In the genomic region with DNA sequence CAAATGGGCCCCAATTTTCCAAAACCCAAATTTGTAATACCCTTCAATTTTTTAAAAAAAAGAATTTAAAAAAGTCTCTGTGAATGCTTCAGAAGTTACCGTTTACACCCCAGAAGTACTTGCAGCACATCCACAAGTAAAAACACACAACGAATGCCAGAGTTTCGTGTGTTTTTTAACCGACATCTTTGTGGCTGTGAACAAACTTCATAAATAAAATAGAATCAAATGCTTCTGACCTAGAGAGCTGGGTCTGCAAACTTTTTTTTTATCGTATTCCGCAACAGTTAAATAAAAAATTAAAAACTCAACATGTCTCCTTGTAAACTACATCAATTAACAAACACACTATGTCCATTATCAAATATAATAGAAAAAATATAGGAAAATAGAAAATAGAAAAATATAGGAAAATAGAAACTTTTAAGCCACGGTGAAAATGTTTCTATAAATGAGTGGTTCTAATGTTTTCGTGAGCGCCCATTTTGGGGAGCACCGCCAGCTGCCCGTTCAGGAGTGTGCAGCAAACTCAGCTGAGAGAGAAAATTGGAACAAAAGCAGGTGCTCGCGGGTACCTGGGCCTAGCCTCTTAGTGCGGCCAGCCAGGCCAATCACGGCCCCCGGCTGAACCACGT, we compare ENCODE assay signal across 9 cellular contexts. TPM values are rescaled to one million over a fixed set of nuclear protein-coding genes. Genes with fewer than 3 reads are reported as not detected.
A peak's percentile ranks its signal among the peaks of the same experiment; 100 is the strongest.
DNase-seq lines count a peak whose midpoint lies in the region; ATAC-seq, FAIRE-seq and TF ChIP-seq lines count a peak whose summit lies in the region.
"Had no signal": no experiment of that assay in that cellular context is flagged by ENCODE, and none has a peak within 500 bp of the region (broad histone marks: within the 10 kb centered on the region; RNA-seq: fewer than 3 reads in every experiment).

No MANE protein-coding gene starts in this region.

- intact Hi-C loops in Caco-2 (cut with micrococcal nuclease; ENCODE audit: unreplicated experiment) (loop anchor here (2.0 kb wide), 1 partner anchor 51 kb away; no protein-coding TSS in a partner anchor), GM12878 (cut with micrococcal nuclease; ENCODE audit: unreplicated experiment) (no loop called here)

- H3K36me3 Mint-ChIP-seq in Caco-2 (ENCODE audit: insufficient read depth, unreplicated experiment): peaks cover 7% of the 10 kb centered on the region
- H3K36me3 Mint-ChIP-seq in neural progenitor cell: no peaks in the 10 kb centered on the region

- TF ChIP-seq CTCF in Caco-2 (IDR thresholded peaks at IDR 0.05; ENCODE audit: insufficient read depth in 1 of 2, low read depth in 1 of 2, low read length in 1 of 2, severe bottlenecking in 1 of 2, unreplicated experiment in 1 of 2): no peak
- no peak for TF ChIP-seq CTCF in GM12878 (IDR thresholded peaks at IDR 0.05 in 2 of 3, conservative IDR thresholded peaks at IDR 0.05 in 1 of 3; ENCODE audit: control insufficient read depth in 2 of 3, extremely low read depth in 1 of 3, insufficient read depth in 1 of 3, low read depth in 3 of 3, low read length in 3 of 3)
- TF ChIP-seq CTCF in neural progenitor cell (IDR thresholded peaks at IDR 0.05): no peak

- no TSS peak for BruUV-seq in Caco-2 (replicated peaks; lab: Mats Ljungman, UMichigan)
- BruUV-seq in GM12878 (replicated peaks; lab: Mats Ljungman, UMichigan): no TSS peak

- H3K4me3 ChIP-seq in Caco-2 (ENCODE audit: low read depth, low read length) (peak overlapping the region; percentile 83), GM12878 (no peak overlapping the region), neural progenitor cell (peak overlapping the region; percentile 37)

- no peak for TF ChIP-seq EP300 in GM12878 (IDR thresholded peaks at IDR 0.05; ENCODE audit: borderline replicate concordance in 1 of 2, control insufficient read depth in 1 of 2, low read depth in 2 of 2, low read length in 2 of 2)

- H4K20me1 ChIP-seq in GM12878 (ENCODE audit: control insufficient read depth, insufficient read depth) (no peaks in the 10 kb centered on the region), neural progenitor cell (ENCODE audit: low read depth) (peaks cover 92% of the 10 kb centered on the region)

- H2AFZ ChIP-seq in GM12878 (ENCODE audit: control insufficient read depth, low read depth, low read length): no peak overlapping the region
- H2AFZ ChIP-seq in neural progenitor cell (replicated peaks): no peak overlapping the region

- H3K79me2 ChIP-seq in GM12878 (ENCODE audit: control insufficient read depth, insufficient read depth, low read length) (no peaks in the 10 kb centered on the region), neural progenitor cell (ENCODE audit: low read depth) (no peaks in the 10 kb centered on the region)

- H3K27ac Mint-ChIP-seq in Caco-2 (ENCODE audit: unreplicated experiment): no peak overlapping the region
- no peak overlapping the region for H3K27ac Mint-ChIP-seq in neural progenitor cell

- RAD21 ChIA-PET in GM12878 (lab: Charles Lee; ENCODE audit: unreplicated experiment): interaction anchor here (3.2 kb wide), 1 partner anchor 34 kb away, joined by 12 read pairs; no protein-coding TSS in a partner anchor

- H3K27me3 Mint-ChIP-seq in Caco-2 (ENCODE audit: insufficient read depth, unreplicated experiment): no peaks in the 10 kb centered on the region
- H3K27me3 Mint-ChIP-seq in neural progenitor cell (ENCODE audit: insufficient read depth, low read depth): peaks cover 89% of the 10 kb centered on the region

- H3K4me1 ChIP-seq in Caco-2 (peaks cover 25% of the 10 kb centered on the region), GM12878 (ENCODE audit: control insufficient read depth, insufficient read depth, low read length) (no peaks in the 10 kb centered on the region), neural progenitor cell (peaks cover 23% of the 10 kb centered on the region)

- no peak for FAIRE-seq in GM12878 (lab: Jason Lieb, UNC)

- CTCF ChIA-PET in Caco-2 (lab: Charles Lee) (interaction anchor here (0.7 to 2.7 kb wide), 5 partner anchors 34 to 93 kb away, joined by 3 to 26 read pairs (median 8); no protein-coding TSS in a partner anchor), GM12878 (lab: Yijun Ruan, JAX) (interaction anchor here (1.3 to 1.9 kb wide), 3 partner anchors 8 to 50 kb away, joined by 3 to 5 read pairs (median 5); no protein-coding TSS in a partner anchor)

- no peak overlapping the region for H3K4me2 ChIP-seq in GM12878 (ENCODE audit: control insufficient read depth, insufficient read depth)
- peak overlapping the region; percentile 70 for H3K4me2 ChIP-seq in neural progenitor cell

- H3K36me3 ChIP-seq in Caco-2 (ENCODE audit: control insufficient read depth, insufficient read depth, low read length) (no peaks in the 10 kb centered on the region), GM12878 (ENCODE audit: control insufficient read depth in 2 of 2, insufficient read depth in 2 of 2, low read length in 1 of 2) (no peaks in the 10 kb centered on the region), neural progenitor cell (no peaks in the 10 kb centered on the region)

- no peak for TF ChIP-seq RAD21 in GM12878 (IDR thresholded peaks at IDR 0.05; ENCODE audit: insufficient read depth, low read depth, low read length)

- ATAC-seq in HG03521 (IDR thresholded peaks at IDR 0.05; ENCODE audit: unreplicated experiment) (peak; percentile 71), GM12878 (peak; percentile 44), HG03139 (IDR thresholded peaks at IDR 0.05; ENCODE audit: unreplicated experiment) (no peak), HG03457 (IDR thresholded peaks at IDR 0.05; ENCODE audit: unreplicated experiment) (no peak)

- H3F3A ChIP-seq in neural progenitor cell (ENCODE audit: low read depth): peaks cover 30% of the 10 kb centered on the region

- POLR2A ChIA-PET in Caco-2 (lab: Charles Lee): interaction anchor here (0.6 to 0.7 kb wide), 2 partner anchors 35 to 49 kb away, joined by 3 to 4 read pairs; no protein-coding TSS in a partner anchor
- POLR2A ChIA-PET in GM12878 (lab: Charles Lee): no interaction called here

- H3K4me1 Mint-ChIP-seq in Caco-2 (ENCODE audit: low read depth, unreplicated experiment) (peaks cover 8% of the 10 kb centered on the region), neural progenitor cell (peaks cover 17% of the 10 kb centered on the region)

- H3K27me3 ChIP-seq in Caco-2 (replicated peaks; ENCODE audit: control insufficient read depth, insufficient read depth, low read length) (no peaks in the 10 kb centered on the region), GM12878 (replicated peaks in 1 of 2; ENCODE audit: control insufficient read depth in 2 of 2, insufficient read depth in 2 of 2, low read length in 1 of 2) (peaks cover 20 to 41% of the 10 kb centered on the region in 2 experiments), neural progenitor cell (peaks cover 100% of the 10 kb centered on the region)

- H3K9me3 ChIP-seq in Caco-2 (no peaks in the 10 kb centered on the region), GM12878 (replicated peaks; ENCODE audit: control insufficient read depth, insufficient read depth, low read length) (peaks cover 2% of the 10 kb centered on the region; the same call in 1 of the 3 replicates), neural progenitor cell (ENCODE audit: low read depth) (no peaks in the 10 kb centered on the region)

- H3K4me3 Mint-ChIP-seq in Caco-2 (ENCODE audit: unreplicated experiment): peak overlapping the region; percentile 96
- H3K4me3 Mint-ChIP-seq in neural progenitor cell: peak overlapping the region; percentile 35

- H3K9me3 Mint-ChIP-seq in Caco-2 (ENCODE audit: unreplicated experiment): no peaks in the 10 kb centered on the region
- H3K9me3 Mint-ChIP-seq in neural progenitor cell: peaks cover 2% of the 10 kb centered on the region

- WGBS in GM12878 (ENCODE audit: insufficient coverage, insufficient replicate concordance, low lambda C conversion rate, missing lambda C conversion rate): 34% methylated on average over 17 of the region's 17 CpGs

- H3K27ac ChIP-seq in GM12878 (ENCODE audit: control insufficient read depth, insufficient read depth): no peak overlapping the region
- H3K27ac ChIP-seq in neural progenitor cell: no peak overlapping the region

- DNase-seq in Caco-2 (no peak), GM12878 (ENCODE audit: low read depth, low spot score) (no peak), neural progenitor cell (ENCODE audit: low spot score) (no peak), NOMO-1 treated with dmso at 0.1 percent for 144 hours (lab: John Stamatoyannopoulos, UW; ENCODE audit: unreplicated experiment) (no peak), NK-92 (lab: John Stamatoyannopoulos, UW; ENCODE audit: unreplicated experiment) (no peak)
- DNase-seq: activated CD4-positive, alpha-beta T cell treated with anti-CD3 and anti-CD28 coated beads, Interleukin-2, amount 50 U/mL, for 4 hours had no signal

- SMC1A ChIA-PET in GM12878 (lab: Charles Lee; ENCODE audit: uncharacterized antibody, unreplicated experiment): interaction anchor here (0.6 kb wide), 1 partner anchor 48 kb away, joined by 3 read pairs; no protein-coding TSS in a partner anchor

- H3K9ac ChIP-seq in GM12878 (ENCODE audit: control insufficient read depth, insufficient read depth, low read length) (no peak overlapping the region), neural progenitor cell (no peak overlapping the region)

- no peak for TF ChIP-seq POLR2A in GM12878 (IDR thresholded peaks at IDR 0.05; ENCODE audit: low read depth, low read length)

- in situ Hi-C loops in GM12878 (cut with MboI): no loop called here

RNA-seq across cellular contexts. Expression of a gene that starts 0.4 kb away (rescaled TPM):
- 3.7 and 3.9 TPM in 2 replicates for total RNA-seq in Caco-2 (2022)
- total RNA-seq in GM12878 (2013; cell fraction: nucleolus; rRNA removed): not detected in 2 replicates
- not detected in 2 replicates for total RNA-seq in GM12878 (2014; rRNA removed)
- not detected in 2 replicates for total RNA-seq in GM12878 (2014; rRNA removed; fragmentation: Illumina TruSeq; extraction: Trizol)
- not detected in 2 replicates for total RNA-seq in GM12878 (2021)
- not detected for polyA plus RNA-seq in GM12878 (2011; ENCODE audit: low read depth)
- polyA plus RNA-seq in GM12878 (2011; rRNA removed): 0.03 and 0.09 TPM in 2 replicates
- 0.03 TPM in 1 of 2 replicates, not detected in the other for polyA plus RNA-seq in GM12878 (2011; cell fraction: cytosol; rRNA removed)
- 0.07 TPM in 1 of 2 replicates, not detected in the other for polyA plus RNA-seq in GM12878 (2011; cell fraction: nucleus; rRNA removed)
- polyA plus RNA-seq in GM12878 (2012): 0.06 and 0.08 TPM in 2 replicates
- not detected in 2 replicates for polyA plus RNA-seq in GM12878 (2014; fragmentation: Illumina TruSeq; extraction: Trizol)
- polyA plus RNA-seq in GM12878 (2014; fragmentation: Nextera tagmentation; extraction: Ambion mirVana): under 1 TPM in 1 of 2 experiments, not detected in 1; 0.02 TPM
- polyA plus RNA-seq in GM12878 (2014; rRNA removed): not detected in 2 replicates
- not detected for polyA plus RNA-seq in GM12878 (2016; fragmentation: Nextera tagmentation; extraction: Ambion mirVana)
- polyA minus RNA-seq in GM12878 (2011; rRNA and poly(A)+ RNA removed): not detected in 2 replicates
- not detected in 2 replicates for polyA minus RNA-seq in GM12878 (2011; cell fraction: cytosol; rRNA and poly(A)+ RNA removed)
- not detected in 2 replicates for polyA minus RNA-seq in GM12878 (2011; cell fraction: nucleus; rRNA and poly(A)+ RNA removed)
- total RNA-seq in neural progenitor cell (ENCODE audit: low replicate concordance): not detected in 2 replicates

RNA-seq across cellular contexts. Expression of a gene that starts 49.7 kb away (rescaled TPM):
- total RNA-seq in Caco-2 (2022) (104 and 109 TPM in 2 replicates), GM12878 (2014; rRNA removed) (not detected in 2 replicates), GM12878 (2014; rRNA removed; fragmentation: Illumina TruSeq; extraction: Trizol) (not detected in 2 replicates), GM12878 (2021) (0.15 TPM in 1 of 2 replicates, not detected in the other), neural progenitor cell (ENCODE audit: low replicate concordance) (not detected in 2 replicates)
- total RNA-seq in GM12878 (2013; cell fraction: nucleolus; rRNA removed): not detected in 2 replicates
- polyA plus RNA-seq in GM12878 (2011; ENCODE audit: low read depth): not detected
- polyA plus RNA-seq in GM12878 (2011; rRNA removed) (not detected in 2 replicates), GM12878 (2014; fragmentation: Illumina TruSeq; extraction: Trizol) (not detected in 2 replicates), GM12878 (2014; fragmentation: Nextera tagmentation; extraction: Ambion mirVana) (not detected), GM12878 (2014; rRNA removed) (not detected in 2 replicates), GM12878 (2016; fragmentation: Nextera tagmentation; extraction: Ambion mirVana) (not detected)
- polyA plus RNA-seq in GM12878 (2011; cell fraction: cytosol; rRNA removed): not detected in 2 replicates
- polyA plus RNA-seq in GM12878 (2011; cell fraction: nucleus; rRNA removed): not detected in 2 replicates
- not detected in 2 replicates for polyA plus RNA-seq in GM12878 (2012)
- polyA minus RNA-seq in GM12878 (2011; rRNA and poly(A)+ RNA removed): not detected in 2 replicates
- polyA minus RNA-seq in GM12878 (2011; cell fraction: cytosol; rRNA and poly(A)+ RNA removed): not detected in 2 replicates
- polyA minus RNA-seq in GM12878 (2011; cell fraction: nucleus; rRNA and poly(A)+ RNA removed): 0.10 TPM in 1 of 2 replicates, not detected in the other

Comparison
In these comparisons a context has a peak if more than half of its experiments do, and no peak if none do; other contexts are left out.
1. ATAC-seq: peak in HG03521 (single experiment) and GM12878 (single experiment); none in HG03139 (single experiment) and HG03457 (single experiment).
2. RNA of a gene that starts 49.7 kb away (total RNA-seq): 104 to 109 TPM in Caco-2; 0.15 TPM in GM12878 and not detected in neural progenitor cell; every median in the first group is over 10 times any median in the second.